9 cellular contexts compared by ENCODE assay signal in genomic region chr12:77847665-77848431, GRCh38. TPM values are rescaled to one million over a fixed set of nuclear protein-coding genes. Genes with fewer than 3 reads are reported as not detected.
DNase-seq lines count a peak whose midpoint lies in the region; ATAC-seq and TF ChIP-seq lines count a peak whose summit lies in the region.
"Had no signal": no experiment of that assay in that cellular context is flagged by ENCODE, and none has a peak within 500 bp of the region (broad histone marks: within the 10 kb centered on the region; RNA-seq: fewer than 3 reads in every experiment).

No MANE protein-coding gene starts in this region.

- H3K36me3 ChIP-seq in tibial artery: no peaks in the 10 kb centered on the region

- POLR2A ChIA-PET in RWPE1 (lab: Yijun Ruan, JAX; ENCODE audit: low non-redundant PET): no interaction called here

- H3K27ac ChIP-seq in RWPE1 (no peak overlapping the region), tibial artery (peak overlapping the region; percentile 13 to 24)

- no peaks in the 10 kb centered on the region for H3K27me3 ChIP-seq in tibial artery

- no peak for TF ChIP-seq CTCF in RWPE1 (conservative IDR thresholded peaks at IDR 0.05; ENCODE audit: low read depth)
- TF ChIP-seq CTCF in tibial artery (IDR thresholded peaks at IDR 0.05): no peak

- no peak overlapping the region for H3K4me3 ChIP-seq in tibial artery

- DNase-seq in NCI-H2196 treated with DMSO at 0.1 percent for 48 hours (lab: John Stamatoyannopoulos, UW; ENCODE audit: unreplicated experiment) (peak; percentile 29), NCI-H2196 (lab: John Stamatoyannopoulos, UW; ENCODE audit: unreplicated experiment) (no peak), RWPE1 (ENCODE audit: low spot score) (peak; percentile 78), Right ventricle myocardium superior (no peak), tibial artery (no peak), T-helper 2 cell (no peak), RKO (ENCODE audit: low spot score) (no peak)
- DNase-seq: CD4-positive, CD25-positive, alpha-beta regulatory T cell had no signal

- intact Hi-C loops in Right ventricle myocardium superior (cut with DNase I): no loop called here
- intact Hi-C loops in tibial artery (cut with DNase I; ENCODE audit: low total_unique reads): no loop called here

- no peaks in the 10 kb centered on the region for H3K9me3 ChIP-seq in tibial artery

- ATAC-seq in Right ventricle myocardium superior (ENCODE audit: poor library complexity) (peak; percentile 83), HG03520 (IDR thresholded peaks at IDR 0.05; ENCODE audit: unreplicated experiment) (no peak)

- CTCF ChIA-PET in RWPE1 (lab: Yijun Ruan, JAX): no interaction called here

- peaks cover 0 to 27% (median 8%) of the 10 kb centered on the region in 4 donors for H3K4me1 ChIP-seq in tibial artery

RNA-seq across cellular contexts. Expression of gene NAV3, which starts 17.2 kb away (rescaled TPM):
- 3.3 TPM for total RNA-seq in Right ventricle myocardium superior
- total RNA-seq: CD4-positive, CD25-positive, alpha-beta regulatory T cell had no signal

Comparison
In these comparisons a context has a peak if more than half of its experiments do, and no peak if none do; other contexts are left out.
1. DNase-seq: peak in NCI-H2196 treated with DMSO at 0.1 percent for 48 hours (single experiment) and RWPE1 (single experiment); none in NCI-H2196 (single experiment), Right ventricle myocardium superior (single experiment), tibial artery (0 of 2), T-helper 2 cell (0 of 5) and RKO (single experiment).